Comparison of ENCODE assay signal across 16 cellular contexts in the genomic region with DNA sequence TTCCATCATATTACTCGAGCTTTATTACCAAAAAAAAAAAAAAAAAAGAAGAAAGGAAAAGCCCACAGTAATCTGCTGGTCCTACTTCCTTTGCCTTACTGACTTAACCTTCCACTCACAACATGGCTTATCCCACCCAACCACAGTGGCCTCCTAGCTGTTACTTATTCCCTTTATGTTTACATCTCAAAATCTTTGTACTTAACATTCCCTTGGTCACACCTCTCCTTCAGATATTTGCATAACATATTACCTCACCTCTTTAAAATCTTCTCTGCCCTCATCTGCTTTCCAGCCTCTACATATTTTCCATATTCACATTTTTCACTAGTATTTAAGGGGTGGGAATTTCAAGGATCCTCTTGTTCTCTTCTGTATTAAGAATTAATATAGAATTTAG.
A peak's percentile ranks its signal among the peaks of the same experiment; 100 is the strongest.
DNase-seq lines count a peak whose midpoint lies in the region; ATAC-seq, FAIRE-seq and TF ChIP-seq lines count a peak whose summit lies in the region.
"Had no signal": no experiment of that assay in that cellular context is flagged by ENCODE, and none has a peak within 500 bp of the region (broad histone marks: within the 10 kb centered on the region; RNA-seq: fewer than 3 reads in every experiment).

No MANE protein-coding gene starts in this region.

- intact Hi-C loops in left lung (cut with DNase I) (no loop called here), upper lobe of right lung (cut with DNase I) (no loop called here)

- in situ Hi-C loops in G401 (cut with HindIII; ENCODE audit: low sequenced_read_pairs) = no loop called here

- ATAC-seq in left lung (peak; percentile 91), upper lobe of right lung (peak; percentile 69)
- ATAC-seq: PC-3 had no signal

- H3K4me3 ChIP-seq in left lung = no peak overlapping the region
- H3K4me3 ChIP-seq in upper lobe of right lung = no peak overlapping the region

- TF ChIP-seq CTCF in left lung (IDR thresholded peaks at IDR 0.05) (no peak), upper lobe of right lung (IDR thresholded peaks at IDR 0.05) (no peak)

- H3K4me1 ChIP-seq in left lung (no peaks in the 10 kb centered on the region), upper lobe of right lung (peaks cover 4% of the 10 kb centered on the region)

- no peaks in the 10 kb centered on the region for H3K36me3 ChIP-seq in left lung
- H3K36me3 ChIP-seq in upper lobe of right lung = no peaks in the 10 kb centered on the region

- H3K27ac ChIP-seq in left lung = no peak overlapping the region
- no peak overlapping the region for H3K27ac ChIP-seq in upper lobe of right lung
- H3K27ac ChIP-seq: RWPE1 had no signal

- DNase-seq in HTR-8/SVneo (ENCODE audit: insufficient read length, low spot score) (no peak), astrocyte of the hippocampus (ENCODE audit: low read depth, low spot score) (peak; percentile 30), left lung (no peak), upper lobe of right lung (no peak), G401 (ENCODE audit: low spot score) (no peak), RCC 7860 (ENCODE audit: low spot score) (no peak), DMS53 (lab: John Stamatoyannopoulos, UW) (no peak)
- DNase-seq: C1 segment of cervical spinal cord, DMS79, H9, NCI-H1417 treated with DMSO at 0.1 percent for 48 hours, NCI-H2029, NCI-H526, PC-3 had no signal

- H3K27me3 ChIP-seq in left lung (no peaks in the 10 kb centered on the region), upper lobe of right lung (no peaks in the 10 kb centered on the region)

- H3K9me3 ChIP-seq in left lung (no peaks in the 10 kb centered on the region), upper lobe of right lung (no peaks in the 10 kb centered on the region)

- FAIRE-seq in HTR-8/SVneo (lab: Jason Lieb, UNC) (peak; percentile 49), RCC 7860 (lab: Jason Lieb, UNC) (no peak)
- FAIRE-seq: D721Med had no signal
